In genomic region chr6:39086294-39086693, GRCh38 we compare ENCODE assay signal across 13 cellular contexts. TPM values are rescaled to one million over a fixed set of nuclear protein-coding genes. Genes with fewer than 3 reads are reported as not detected.
A peak's percentile ranks its signal among the peaks of the same experiment; 100 is the strongest.
DNase-seq lines count a peak whose midpoint lies in the region; ATAC-seq and TF ChIP-seq lines count a peak whose summit lies in the region.
"Had no signal": no experiment of that assay in that cellular context is flagged by ENCODE, and none has a peak within 500 bp of the region (broad histone marks: within the 10 kb centered on the region; RNA-seq: fewer than 3 reads in every experiment).

No MANE protein-coding gene starts in this region.

- no peaks in the 10 kb centered on the region for H3K9me3 ChIP-seq in T-helper 17 cell (ENCODE audit: control insufficient read depth, low read length, poor library complexity, severe bottlenecking)
- H3K9me3 ChIP-seq: gastrocnemius medialis, lower lobe of right lung had no signal

- H3K4me3 ChIP-seq in dorsolateral prefrontal cortex, result no peak overlapping the region
- H3K4me3 ChIP-seq: gastrocnemius medialis, lower lobe of right lung had no signal

- H3K36me3 Mint-ChIP-seq in T-helper 17 cell (ENCODE audit: low read depth), result peaks cover 2% of the 10 kb centered on the region

- peak; percentile 49 for ATAC-seq in HG02610 (IDR thresholded peaks at IDR 0.05; ENCODE audit: unreplicated experiment)
- peak; percentile 46 for ATAC-seq in T-helper 17 cell
- peak; percentile 96 for ATAC-seq in stimulated activated naive CD8-positive, alpha-beta T cell treated with anti-CD3 and anti-CD28 coated beads, Interleukin-15, amount 100 ng/mL, for 72 hours
- ATAC-seq: lower lobe of right lung had no signal

- peaks cover 69% of the 10 kb centered on the region for H3K27me3 Mint-ChIP-seq in T-helper 17 cell
- H3K27me3 Mint-ChIP-seq in stimulated activated naive CD8-positive, alpha-beta T cell treated with anti-CD3 and anti-CD28 coated beads, Interleukin-15, amount 100 ng/mL, for 72 hours, result peaks cover 70% of the 10 kb centered on the region

- H3K27me3 ChIP-seq in dorsolateral prefrontal cortex, result peaks cover 0 to 17% (median 0%) of the 10 kb centered on the region in 45 donors
- H3K27me3 ChIP-seq: gastrocnemius medialis had no signal

- intact Hi-C loops in dorsolateral prefrontal cortex (cut with DNase I), result no loop called here

- H3K27ac ChIP-seq in dorsolateral prefrontal cortex, result no peak overlapping the region
- H3K27ac ChIP-seq: C4-2B, gastrocnemius medialis, lower lobe of right lung had no signal

- H3K4me3 Mint-ChIP-seq in T-helper 17 cell, result no peak overlapping the region
- peak overlapping the region; percentile 9 to 36 for H3K4me3 Mint-ChIP-seq in stimulated activated naive CD8-positive, alpha-beta T cell treated with anti-CD3 and anti-CD28 coated beads, Interleukin-15, amount 100 ng/mL, for 72 hours

- no peak overlapping the region for H3K27ac Mint-ChIP-seq in T-helper 17 cell
- H3K27ac Mint-ChIP-seq in stimulated activated naive CD8-positive, alpha-beta T cell treated with anti-CD3 and anti-CD28 coated beads, Interleukin-15, amount 100 ng/mL, for 72 hours, result peak overlapping the region; percentile 20 to 28

- no peaks in the 10 kb centered on the region for H3K9me3 Mint-ChIP-seq in stimulated activated naive CD8-positive, alpha-beta T cell treated with anti-CD3 and anti-CD28 coated beads, Interleukin-15, amount 100 ng/mL, for 72 hours

- peak; percentile 57 for DNase-seq in stimulated activated CD4-positive, alpha-beta T cell treated with anti-CD3 and anti-CD28 coated beads, Interleukin-15, amount 100 ng/mL, for 24 hours
- DNase-seq in stimulated activated CD4-positive, alpha-beta T cell treated with anti-CD3 and anti-CD28 coated beads, Interleukin-4, amount 100 ng/mL, for 4 hours, result no peak
- no peak for DNase-seq in T-helper 17 cell
- DNase-seq in stimulated activated naive CD8-positive, alpha-beta T cell treated with anti-CD3 and anti-CD28 coated beads, Interleukin-15, amount 100 ng/mL, for 72 hours, result peak; percentile 67 to 84
- no peak for DNase-seq in DMS153 treated with DMSO at 0.1 percent for 48 hours (lab: John Stamatoyannopoulos, UW; ENCODE audit: unreplicated experiment)
- no peak for DNase-seq in dorsolateral prefrontal cortex
- no peak for DNase-seq in AG08395 (ENCODE audit: low spot score)
- DNase-seq: gastrocnemius medialis, lower lobe of right lung, SHP77 had no signal

- H3K4me1 Mint-ChIP-seq in T-helper 17 cell, result peaks cover 4% of the 10 kb centered on the region
- peaks cover 53% of the 10 kb centered on the region for H3K4me1 Mint-ChIP-seq in stimulated activated naive CD8-positive, alpha-beta T cell treated with anti-CD3 and anti-CD28 coated beads, Interleukin-15, amount 100 ng/mL, for 72 hours

- no peak for TF ChIP-seq CTCF in dorsolateral prefrontal cortex (IDR thresholded peaks at IDR 0.05 in 54 of 56, conservative IDR thresholded peaks at IDR 0.05 in 2 of 56; ENCODE audit: low read depth in 1 of 56, partially characterized antibody in 56 of 56)

RNA-seq across cellular contexts. Expression of gene SAYSD1, which starts 28.7 kb away (rescaled TPM):
- total RNA-seq in T-helper 17 cell (10 to 100 TPM; 12.1 to 16.0 TPM), dorsolateral prefrontal cortex (10 to 100 TPM in 115 of 120 experiments, 1 to 10 TPM in 5; 8.1 to 18.3 (median 14.4) TPM)

RNA-seq across cellular contexts. Expression of gene GLP1R, which starts 37.7 kb away (rescaled TPM):
- total RNA-seq in T-helper 17 cell (not detected), dorsolateral prefrontal cortex (1 to 10 TPM in 5 of 120 experiments, under 1 TPM in 90, not detected in 25; 0.14 to 2.8 (median 0.34) TPM)
- total RNA-seq: gastrocnemius medialis, pulmonary artery endothelial cell had no signal

Comparison
In these comparisons a context has a peak if more than half of its experiments do, and no peak if none do; other contexts are left out.
1. DNase-seq: peak in stimulated activated CD4-positive, alpha-beta T cell treated with anti-CD3 and anti-CD28 coated beads, Interleukin-15, amount 100 ng/mL, for 24 hours (single experiment) and stimulated activated naive CD8-positive, alpha-beta T cell treated with anti-CD3 and anti-CD28 coated beads, Interleukin-15, amount 100 ng/mL, for 72 hours (2 of 2); none in stimulated activated CD4-positive, alpha-beta T cell treated with anti-CD3 and anti-CD28 coated beads, Interleukin-4, amount 100 ng/mL, for 4 hours (0 of 2), T-helper 17 cell (0 of 3), DMS153 treated with DMSO at 0.1 percent for 48 hours (single experiment), dorsolateral prefrontal cortex (0 of 10) and AG08395 (single experiment).
2. ATAC-seq: peak in every context shown above with its lines; median percentile 96 in stimulated activated naive CD8-positive, alpha-beta T cell treated with anti-CD3 and anti-CD28 coated beads, Interleukin-15, amount 100 ng/mL, for 72 hours; 49 in HG02610; 46 in T-helper 17 cell.